In genomic region chr1:221961532-221962292, GRCh38 we compare ENCODE assay signal across 8 cellular contexts.
DNase-seq lines count a peak whose midpoint lies in the region; ATAC-seq and TF ChIP-seq lines count a peak whose summit lies in the region.

No MANE protein-coding gene starts in this region.

- H3K9me3 ChIP-seq in Peyer's patch (no peaks in the 10 kb centered on the region), ovary (no peaks in the 10 kb centered on the region)

- H3K4me1 ChIP-seq in Peyer's patch (no peaks in the 10 kb centered on the region), ovary (ENCODE audit: insufficient read depth) (peaks cover 2% of the 10 kb centered on the region)

- DNase-seq in DMS53 (lab: John Stamatoyannopoulos, UW) (peak; percentile 81), HT1080 (ENCODE audit: low read depth) (peak; percentile 92), hepatic stellate cell (ENCODE audit: low spot score) (peak; percentile 33), Peyer's patch (no peak), ovary (no peak)
- peak; percentile 1 for DNase-seq in activated CD4-positive, alpha-beta T cell treated with anti-CD3 and anti-CD28 coated beads, Interleukin-2, amount 50 U/mL, for 1 hour
- DNase-seq in stimulated activated naive CD8-positive, alpha-beta T cell treated with anti-CD3 and anti-CD28 coated beads, Interleukin-15, Interleukin-2, amounts not matched to agents 100 U/mL and 50 U/mL, for 24 hours = peak; percentile 53

- 69 to 78% (median 71%) methylated on average over 5 of the region's 5 CpGs for WGBS in ovary, 3 donors

- ATAC-seq in GM21528 (IDR thresholded peaks at IDR 0.05; ENCODE audit: low FRiP score, unreplicated experiment) = peak; percentile 88
- peak; percentile 97 for ATAC-seq in stimulated activated naive CD8-positive, alpha-beta T cell treated with anti-CD3 and anti-CD28 coated beads, Interleukin-15, Interleukin-2, amounts not matched to agents 100 U/mL and 50 U/mL, for 24 hours

- H3K27me3 ChIP-seq in Peyer's patch (no peaks in the 10 kb centered on the region), ovary (no peaks in the 10 kb centered on the region)

- TF ChIP-seq POLR2A in Peyer's patch (IDR thresholded peaks at IDR 0.05) = no peak
- no peak for TF ChIP-seq POLR2A in ovary (IDR thresholded peaks at IDR 0.05)

- intact Hi-C loops in ovary (cut with DNase I) = no loop called here

- no peak for TF ChIP-seq CTCF in Peyer's patch (IDR thresholded peaks at IDR 0.05)
- TF ChIP-seq CTCF in ovary (IDR thresholded peaks at IDR 0.05) = no peak

- H3K4me3 ChIP-seq in Peyer's patch = no peak overlapping the region
- no peak overlapping the region for H3K4me3 ChIP-seq in ovary

- H3K27ac ChIP-seq in Peyer's patch = no peak overlapping the region
- H3K27ac ChIP-seq in ovary = no peak overlapping the region

- TF ChIP-seq EP300 in ovary (IDR thresholded peaks at IDR 0.05) = no peak

- no peaks in the 10 kb centered on the region for H3K36me3 ChIP-seq in Peyer's patch
- no peaks in the 10 kb centered on the region for H3K36me3 ChIP-seq in ovary

Comparison
In these comparisons a context has a peak if more than half of its experiments do, and no peak if none do; other contexts are left out.
1. DNase-seq: peak in DMS53 (single experiment), HT1080 (single experiment), activated CD4-positive, alpha-beta T cell treated with anti-CD3 and anti-CD28 coated beads, Interleukin-2, amount 50 U/mL, for 1 hour (single experiment), hepatic stellate cell (single experiment) and stimulated activated naive CD8-positive, alpha-beta T cell treated with anti-CD3 and anti-CD28 coated beads, Interleukin-15, Interleukin-2, amounts not matched to agents 100 U/mL and 50 U/mL, for 24 hours (single experiment); none in Peyer's patch (0 of 3) and ovary (0 of 5).